In genomic region chr6:39203398-39203797, GRCh38 we compare ENCODE assay signal across 19 cellular contexts. TPM values are rescaled to one million over a fixed set of nuclear protein-coding genes. Genes with fewer than 3 reads are reported as not detected.
DNase-seq lines count a peak whose midpoint lies in the region; ATAC-seq, FAIRE-seq and TF ChIP-seq lines count a peak whose summit lies in the region.
"Had no signal": no experiment of that assay in that cellular context is flagged by ENCODE, and none has a peak within 500 bp of the region (broad histone marks: within the 10 kb centered on the region; RNA-seq: fewer than 3 reads in every experiment).

No MANE protein-coding gene starts in this region.

- H3K27ac ChIP-seq in A549 (peak overlapping the region; percentile 67 to 86), RWPE2 (ENCODE audit: poor library complexity, severe bottlenecking) (peak overlapping the region; percentile 74), left lung (peak overlapping the region; percentile 46 to 64), trophoblast cell (ENCODE audit: low read depth, low read length) (no peak overlapping the region), HepG2 (ENCODE audit: extremely low read length, insufficient read depth, low read length) (no peak overlapping the region)
- H3K27ac ChIP-seq: coronary artery, sigmoid colon had no signal

- intact Hi-C loops in left lung (cut with DNase I), result no loop called here
- intact Hi-C loops in HepG2 (cut with micrococcal nuclease; ENCODE audit: unreplicated experiment), result no loop called here

- no peak overlapping the region for H2BK5ac ChIP-seq in trophoblast cell (ENCODE audit: low read depth, low read length, poor library complexity)

- H2AFZ ChIP-seq in trophoblast cell (ENCODE audit: insufficient read depth, low read length, poor library complexity) (no peak overlapping the region), HepG2 (ENCODE audit: low read length) (no peak overlapping the region)

- peak overlapping the region; percentile 51 for H3K14ac ChIP-seq in trophoblast cell (ENCODE audit: low read length)

- H4K91ac ChIP-seq in trophoblast cell (ENCODE audit: low read depth, low read length), result peak overlapping the region; percentile 19

- DNase-seq in A549 (ENCODE audit: low read depth in 1 of 2, low spot score in 1 of 2) (no peak), RWPE2 (ENCODE audit: low spot score) (no peak), left lung (no peak), trophoblast cell (no peak), NCI-H526 (lab: John Stamatoyannopoulos, UW) (no peak), HepG2 (ENCODE audit: low spot score) (no peak)
- DNase-seq: activated naive CD8-positive, alpha-beta T cell treated with anti-CD3 and anti-CD28 coated beads, Interleukin-2, amount 10 ng/mL, durations not matched to agents 7 days and 5 days; BE2C; DND-41; NCI-H1092; NCI-H1930; sigmoid colon; T-helper 17 cell had no signal

- TF ChIP-seq POLR2A in A549 (IDR thresholded peaks at IDR 0.05; ENCODE audit: low read length) (no peak), HepG2 (IDR thresholded peaks at IDR 0.05; ENCODE audit: insufficient read depth in 1 of 2, low read depth in 2 of 2, low read length in 2 of 2) (no peak)

- H3K23ac ChIP-seq in trophoblast cell (ENCODE audit: low read length), result no peak overlapping the region

- H3K4ac ChIP-seq in trophoblast cell (ENCODE audit: low read depth, low read length), result peak overlapping the region; percentile 13

- in situ Hi-C loops in HepG2 (cut with HindIII; ENCODE audit: extremely low pct_ligation_motif_present, low pct_unique_long_range_greater_than_20kb), result no loop called here

- no peaks in the 10 kb centered on the region for H3K36me3 ChIP-seq in RWPE2 (ENCODE audit: low read depth)
- H3K36me3 ChIP-seq in left lung, result no peaks in the 10 kb centered on the region
- H3K36me3 ChIP-seq in trophoblast cell (ENCODE audit: control insufficient read depth in 1 of 2, insufficient read depth in 2 of 2, low read length in 2 of 2), result no peaks in the 10 kb centered on the region
- no peaks in the 10 kb centered on the region for H3K36me3 ChIP-seq in HepG2 (replicated peaks in 1 of 2; ENCODE audit: control insufficient read depth in 1 of 2, insufficient read depth in 2 of 2, low read length in 2 of 2)
- H3K36me3 ChIP-seq: BE2C, sigmoid colon had no signal

- TF ChIP-seq EP300 in A549 (IDR thresholded peaks at IDR 0.05) (no peak), HepG2 (IDR thresholded peaks at IDR 0.05; ENCODE audit: low read depth in 2 of 2, low read length in 2 of 2) (no peak), HepG2 (CRISPR knock-in tag; IDR thresholded peaks at IDR 0.05; ENCODE audit: borderline replicate concordance) (no peak)

- H3K9me3 ChIP-seq in A549 (no peaks in the 10 kb centered on the region), RWPE2 (ENCODE audit: severe bottlenecking) (no peaks in the 10 kb centered on the region), left lung (no peaks in the 10 kb centered on the region), trophoblast cell (ENCODE audit: insufficient read depth, low read depth, low read length) (no peaks in the 10 kb centered on the region), HepG2 (ENCODE audit: low read length) (no peaks in the 10 kb centered on the region)
- H3K9me3 ChIP-seq: BE2C, sigmoid colon had no signal

- peak overlapping the region; percentile 31 for H2BK12ac ChIP-seq in trophoblast cell (ENCODE audit: low read length)

- no peaks in the 10 kb centered on the region for H4K20me1 ChIP-seq in HepG2 (ENCODE audit: insufficient read depth, low read length)

- H3K4me2 ChIP-seq in A549 (peak overlapping the region; percentile 69), trophoblast cell (ENCODE audit: low read length) (no peak overlapping the region), HepG2 (ENCODE audit: low read depth, low read length) (no peak overlapping the region)

- FAIRE-seq in A549 (lab: Jason Lieb, UNC) (no peak), HepG2 (lab: Jason Lieb, UNC) (no peak)
- FAIRE-seq: A204.1, endometrium, GM12878 had no signal

- no peaks in the 10 kb centered on the region for H3K79me2 ChIP-seq in trophoblast cell (ENCODE audit: control insufficient read depth, insufficient read depth, low read length, poor library complexity)
- no peaks in the 10 kb centered on the region for H3K79me2 ChIP-seq in HepG2 (ENCODE audit: insufficient read depth, low read length)

- CTCF ChIA-PET in A549 (lab: Yijun Ruan, JAX), result interaction anchor here (0.9 to 1.3 kb wide), 2 partner anchors 35 to 36 kb away, joined by 3 read pairs; no protein-coding TSS in a partner anchor
- CTCF ChIA-PET in HepG2 (lab: Yijun Ruan, JAX; ENCODE audit: low intra/inter-chr PET ratio, low total read pairs), result no interaction called here

- H4K12ac ChIP-seq in trophoblast cell (ENCODE audit: low read depth, low read length), result no peak overlapping the region

- 69% methylated on average over 3 of the region's 4 CpGs for WGBS in A549 (ENCODE audit: missing lambda C conversion rate)
- WGBS in trophoblast cell (ENCODE audit: extremely low coverage, insufficient coverage, insufficient read length), result no CpG with 5 or more reads among the region's 4 CpGs
- 44% methylated on average over 4 of the region's 4 CpGs for WGBS in HepG2 (ENCODE audit: low lambda C conversion rate)

- H3K27me3 ChIP-seq in RWPE2 (ENCODE audit: insufficient read depth, poor library complexity, severe bottlenecking) (no peaks in the 10 kb centered on the region), left lung (no peaks in the 10 kb centered on the region), trophoblast cell (ENCODE audit: insufficient read depth, low read length) (no peaks in the 10 kb centered on the region), HepG2 (ENCODE audit: control insufficient read depth in 1 of 2, insufficient read depth in 2 of 2, low read length in 2 of 2) (no peaks in the 10 kb centered on the region; a peak in 2 of 5 replicates)
- H3K27me3 ChIP-seq: BE2C, sigmoid colon had no signal

- no peak overlapping the region for H4K8ac ChIP-seq in trophoblast cell (ENCODE audit: low read depth, low read length)

- H3K4me1 ChIP-seq in A549, result peaks cover 51% of the 10 kb centered on the region
- H3K4me1 ChIP-seq in RWPE2 (ENCODE audit: insufficient read depth, poor library complexity, severe bottlenecking), result peaks cover 20% of the 10 kb centered on the region
- peaks cover 9 to 45% of the 10 kb centered on the region in 2 donors for H3K4me1 ChIP-seq in left lung
- H3K4me1 ChIP-seq in trophoblast cell (ENCODE audit: control insufficient read depth in 1 of 2, insufficient read depth in 2 of 2, low read length in 2 of 2), result peaks cover 44 to 56% of the 10 kb centered on the region in 2 experiments
- no peaks in the 10 kb centered on the region for H3K4me1 ChIP-seq in HepG2 (ENCODE audit: insufficient read depth, low read length)
- H3K4me1 ChIP-seq: BE2C, sigmoid colon had no signal

- POLR2A ChIA-PET in A549 (lab: Yijun Ruan, JAX) (no interaction called here), HepG2 (lab: Yijun Ruan, JAX) (no interaction called here)

- TF ChIP-seq RAD21 in A549 (conservative IDR thresholded peaks at IDR 0.05 in 1 of 2, IDR thresholded peaks at IDR 0.05 in 1 of 2), result no peak
- TF ChIP-seq RAD21 in HepG2 (CRISPR knock-in tag; IDR thresholded peaks at IDR 0.05), result no peak

- peak overlapping the region; percentile 73 for H2AK5ac ChIP-seq in trophoblast cell (ENCODE audit: low read length)

- ATAC-seq in A549, result peak in 1 of 2 experiments; percentile 20; a peak in 1 of 6 replicates
- peak; percentile 4; the same call in 2 of the 3 replicates for ATAC-seq in RWPE2 (ENCODE audit: low read depth)
- ATAC-seq in left lung, result no peak
- no peak for ATAC-seq in HG03565 (IDR thresholded peaks at IDR 0.05; ENCODE audit: unreplicated experiment)
- ATAC-seq in HepG2, result no peak
- ATAC-seq in HG02852 (IDR thresholded peaks at IDR 0.05; ENCODE audit: unreplicated experiment), result no peak
- ATAC-seq: GM12878, T-helper 17 cell had no signal

- H3K18ac ChIP-seq in trophoblast cell (ENCODE audit: low read length), result peak overlapping the region; percentile 42

- H3K9ac ChIP-seq in trophoblast cell (ENCODE audit: low read length) (no peak overlapping the region), HepG2 (ENCODE audit: insufficient read depth, low read depth, low read length) (no peak overlapping the region)

- H3K4me3 ChIP-seq in A549 (no peak overlapping the region), RWPE2 (ENCODE audit: severe bottlenecking) (no peak overlapping the region), left lung (no peak overlapping the region), trophoblast cell (ENCODE audit: low read depth, low read length) (no peak overlapping the region), HepG2 (replicated peaks in 1 of 3; ENCODE audit: insufficient read depth in 1 of 3, low read depth in 2 of 3, low read length in 3 of 3) (no peak overlapping the region)
- H3K4me3 ChIP-seq: coronary artery, GM12878, sigmoid colon had no signal

- no peak overlapping the region for H2BK120ac ChIP-seq in trophoblast cell (ENCODE audit: insufficient read depth, low read length, poor library complexity)

- no peak for TF ChIP-seq CTCF in A549 (IDR thresholded peaks at IDR 0.05)
- TF ChIP-seq CTCF in RWPE2 (IDR thresholded peaks at IDR 0.05; ENCODE audit: poor library complexity, severe bottlenecking), result no peak
- no peak for TF ChIP-seq CTCF in left lung (IDR thresholded peaks at IDR 0.05)
- TF ChIP-seq CTCF in HepG2 (CRISPR knock-in tag; IDR thresholded peaks at IDR 0.05), result no peak

- no TSS peak for BruUV-seq in HepG2 (replicated peaks; lab: Mats Ljungman, UMichigan)

- H3K79me1 ChIP-seq in trophoblast cell (ENCODE audit: low read length), result peaks cover 5% of the 10 kb centered on the region

RNA-seq across cellular contexts. Expression of gene KCNK5, which starts 25.9 kb away (rescaled TPM):
- 1.4 and 1.5 TPM in 2 replicates for polyA plus RNA-seq in A549 (2011; rRNA removed)
- polyA plus RNA-seq in A549 (2012; cell fraction: cytosol; rRNA removed), result 1.0 and 1.4 TPM in 2 replicates
- polyA plus RNA-seq in A549 (2012; cell fraction: nucleus; rRNA removed), result 2.5 and 2.6 TPM in 2 replicates
- polyA plus RNA-seq in A549 (2017; fragmentation: RNase III; extraction: RNeasy Plus Mini Kit Qiagen cat#74134 plus additional on column Dnase treatment), result 1.5 to 2.3 TPM (median 1.8 TPM) in 3 replicates
- polyA minus RNA-seq in A549 (2011; rRNA and poly(A)+ RNA removed), result 3.2 and 3.6 TPM in 2 replicates
- total RNA-seq in left lung, result 10 to 100 TPM; 12.6 to 14.5 TPM
- 0.89 and 1.0 TPM in 2 replicates for polyA plus RNA-seq in trophoblast cell (2013)
- total RNA-seq in HepG2 (2016; rRNA removed; fragmentation: Illumina TruSeq; extraction: Trizol), result 0.04 TPM in 1 of 2 replicates, not detected in the other
- total RNA-seq in HepG2 (2016; cell fraction: cytosol; rRNA removed; fragmentation: Illumina TruSeq; extraction: Trizol; ENCODE audit: low read depth), result not detected in 2 replicates
- 0.04 TPM in 1 of 2 replicates, not detected in the other for total RNA-seq in HepG2 (2016; cell fraction: insoluble cytoplasmic fraction; rRNA removed; fragmentation: Illumina TruSeq; extraction: Trizol)
- not detected in 2 replicates for total RNA-seq in HepG2 (2016; cell fraction: membrane; rRNA removed; fragmentation: Illumina TruSeq; extraction: Trizol)
- total RNA-seq in HepG2 (2016; cell fraction: nucleus; rRNA removed; fragmentation: Illumina TruSeq; extraction: Trizol), result not detected in 2 replicates
- polyA plus RNA-seq in HepG2 (2011; rRNA removed), result 0.03 TPM in 1 of 2 replicates, not detected in the other
- 0.01 TPM in 1 of 2 replicates, not detected in the other for polyA plus RNA-seq in HepG2 (2011; cell fraction: cytosol; rRNA removed)
- polyA plus RNA-seq in HepG2 (2011; cell fraction: nucleus; rRNA removed), result not detected in 2 replicates
- polyA plus RNA-seq in HepG2 (2012), result not detected in 2 replicates
- not detected in 2 replicates for polyA plus RNA-seq in HepG2 (2016; cell fraction: cytosol; fragmentation: Illumina TruSeq; extraction: Trizol; ENCODE audit: low read depth)
- polyA plus RNA-seq in HepG2 (2016; cell fraction: insoluble cytoplasmic fraction; fragmentation: Illumina TruSeq; extraction: Trizol; ENCODE audit: low read depth), result not detected in 2 replicates
- not detected in 2 replicates for polyA plus RNA-seq in HepG2 (2016; cell fraction: membrane; fragmentation: Illumina TruSeq; extraction: Trizol; ENCODE audit: low read depth)
- polyA plus RNA-seq in HepG2 (2016; cell fraction: nucleus; fragmentation: Illumina TruSeq; extraction: Trizol; ENCODE audit: insufficient read depth, low read depth), result not detected in 2 replicates
- polyA minus RNA-seq in HepG2 (2011; rRNA and poly(A)+ RNA removed; ENCODE audit: low replicate concordance), result 9.6 TPM in 1 of 2 replicates, not detected in the other
- polyA minus RNA-seq in HepG2 (2011; cell fraction: cytosol; rRNA and poly(A)+ RNA removed), result not detected in 2 replicates
- not detected in 2 replicates for polyA minus RNA-seq in HepG2 (2011; cell fraction: nucleus; rRNA and poly(A)+ RNA removed)

Comparison
In these comparisons a context has a peak if more than half of its experiments do, and no peak if none do; other contexts are left out.
1. H3K27ac ChIP-seq: peak in A549 (2 of 2), RWPE2 (single experiment) and left lung (2 of 2); none in trophoblast cell (single experiment) and HepG2 (single experiment).
2. RNA of gene KCNK5, which starts 25.9 kb away (total RNA-seq): 12.6 to 14.5 TPM in left lung; 0.04 TPM in HepG2; every median in the first group is over 10 times any median in the second.